In genomic region chr3:192219926-192220325, GRCh38 we compare ENCODE assay signal across 27 cellular contexts.
"Had no signal": no experiment of that assay in that cellular context is flagged by ENCODE, and none has a peak within 500 bp of the region (broad histone marks: within the 10 kb centered on the region; RNA-seq: fewer than 3 reads in every experiment).

No MANE protein-coding gene starts in this region.

- H3K4me1 ChIP-seq: colonic mucosa, esophagus squamous epithelium, foreskin keratinocyte, gastrocnemius medialis had no signal

- H3K36me3 ChIP-seq: colonic mucosa, esophagus muscularis mucosa, esophagus squamous epithelium, gastrocnemius medialis, gastroesophageal sphincter, heart left ventricle, heart right ventricle had no signal

- DNase-seq: colonic mucosa; cortex of kidney; dermis blood vessel endothelial cell; dorsolateral prefrontal cortex; effector CD4-positive, alpha-beta T cell; effector CD8-positive, alpha-beta T cell; effector memory CD4-positive, alpha-beta T cell; effector memory CD8-positive, alpha-beta T cell; endodermal cell; erythroblast; esophagus squamous epithelium; foreskin fibroblast; foreskin keratinocyte; foreskin melanocyte; gastrocnemius medialis; glutamatergic neuron; head of caudate nucleus; heart left ventricle; heart right ventricle had no signal

- H3K27me3 ChIP-seq: colonic mucosa, dorsolateral prefrontal cortex, esophagus muscularis mucosa, esophagus squamous epithelium, foreskin keratinocyte, gastrocnemius medialis, gastroesophageal sphincter, heart left ventricle, heart right ventricle had no signal

- ATAC-seq: effector memory CD8-positive, alpha-beta T cell; esophagus mucosa; foreskin keratinocyte; gastrocnemius medialis; gastroesophageal sphincter; heart left ventricle had no signal

- H3K27ac ChIP-seq: colonic mucosa, coronary artery, dorsolateral prefrontal cortex, epithelial cell of prostate, esophagus muscularis mucosa, esophagus squamous epithelium, foreskin keratinocyte, gastrocnemius medialis, gastroesophageal sphincter, heart left ventricle, heart right ventricle had no signal

- H3K9me3 ChIP-seq: colonic mucosa, esophagus muscularis mucosa, esophagus squamous epithelium, gastrocnemius medialis, gastroesophageal sphincter, heart left ventricle, heart right ventricle had no signal

- H3K4me3 ChIP-seq: colonic mucosa, coronary artery, dorsolateral prefrontal cortex, esophagus muscularis mucosa, esophagus squamous epithelium, gastrocnemius medialis, gastroesophageal sphincter, heart left ventricle, heart right ventricle had no signal

- FAIRE-seq: colon, endometrium, frontal cortex had no signal
